ENCODE assay signal across 15 cellular contexts in the genomic region with DNA sequence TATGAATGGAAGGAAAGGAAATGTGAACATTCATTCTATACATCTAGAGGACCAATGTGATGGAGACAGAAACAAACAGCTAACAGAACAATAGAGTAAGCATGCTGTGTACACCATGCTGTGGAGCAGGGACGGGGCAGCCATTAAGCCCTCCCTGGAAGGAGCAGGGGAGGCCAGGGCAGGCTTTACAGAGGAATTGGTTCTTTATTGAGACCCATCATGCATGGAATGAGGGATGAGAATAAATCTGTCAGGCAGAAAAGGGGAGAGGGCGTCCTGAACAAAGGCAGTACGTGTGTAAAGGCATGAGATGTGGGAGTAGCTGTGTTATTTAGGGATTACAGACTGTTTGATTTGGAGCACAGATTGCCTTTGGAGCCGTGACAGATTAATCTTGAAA. TPM values are rescaled to one million over a fixed set of nuclear protein-coding genes. Genes with fewer than 3 reads are reported as not detected.
DNase-seq lines count a peak whose midpoint lies in the region; ATAC-seq and TF ChIP-seq lines count a peak whose summit lies in the region.
"Had no signal": no experiment of that assay in that cellular context is flagged by ENCODE, and none has a peak within 500 bp of the region (broad histone marks: within the 10 kb centered on the region; RNA-seq: fewer than 3 reads in every experiment).

No MANE protein-coding gene starts in this region.

- H3K27me3 ChIP-seq in cardiac muscle cell = no peaks in the 10 kb centered on the region
- no peaks in the 10 kb centered on the region for H3K27me3 ChIP-seq in naive thymus-derived CD4-positive, alpha-beta T cell (ENCODE audit: control insufficient read depth in 2 of 2, insufficient read depth in 2 of 2, low read length in 2 of 2)

- no peak overlapping the region for H3K4me3 ChIP-seq in cardiac muscle cell
- no peak overlapping the region for H3K4me3 ChIP-seq in naive thymus-derived CD4-positive, alpha-beta T cell (ENCODE audit: low read length)

- intact Hi-C loops in Right ventricle myocardium inferior (cut with DNase I) = no loop called here
- intact Hi-C loops in naive thymus-derived CD4-positive, alpha-beta T cell (cut with micrococcal nuclease) = no loop called here

- TF ChIP-seq CTCF in cardiac muscle cell (IDR thresholded peaks at IDR 0.05; ENCODE audit: low read depth, low read length) = no peak

- peaks cover 0 to 34% (median 30%) of the 10 kb centered on the region in 5 donors for H3K36me3 Mint-ChIP-seq in naive thymus-derived CD4-positive, alpha-beta T cell
- peaks cover 51% of the 10 kb centered on the region for H3K36me3 Mint-ChIP-seq in activated CD4-positive, alpha-beta T cell treated with anti-CD3 and anti-CD28 coated beads, Interleukin-2, amount 10 ng/mL, durations not matched to agents 7 days and 5 days (ENCODE audit: low read depth)

- no peaks in the 10 kb centered on the region for H3K9me3 ChIP-seq in cardiac muscle cell (ENCODE audit: low read depth)
- no peaks in the 10 kb centered on the region for H3K9me3 ChIP-seq in naive thymus-derived CD4-positive, alpha-beta T cell (ENCODE audit: control insufficient read depth in 2 of 3, low read length in 3 of 3)
- H3K9me3 ChIP-seq: Caco-2 had no signal

- no peaks in the 10 kb centered on the region for H3K36me3 ChIP-seq in cardiac muscle cell
- peaks cover 3 to 51% (median 6%) of the 10 kb centered on the region in 3 experiments for H3K36me3 ChIP-seq in naive thymus-derived CD4-positive, alpha-beta T cell (ENCODE audit: control insufficient read depth in 2 of 3, insufficient read depth in 3 of 3, low read length in 3 of 3)

- no peak overlapping the region for H3K4me3 Mint-ChIP-seq in naive thymus-derived CD4-positive, alpha-beta T cell
- no peak overlapping the region for H3K4me3 Mint-ChIP-seq in activated CD4-positive, alpha-beta T cell treated with anti-CD3 and anti-CD28 coated beads, Interleukin-2, amount 10 ng/mL, durations not matched to agents 7 days and 5 days
- H3K4me3 Mint-ChIP-seq: CD14-positive monocyte had no signal

- H3K9me3 Mint-ChIP-seq in naive thymus-derived CD4-positive, alpha-beta T cell = no peaks in the 10 kb centered on the region
- no peaks in the 10 kb centered on the region for H3K9me3 Mint-ChIP-seq in activated CD4-positive, alpha-beta T cell treated with anti-CD3 and anti-CD28 coated beads, Interleukin-2, amount 10 ng/mL, durations not matched to agents 7 days and 5 days
- H3K9me3 Mint-ChIP-seq: CD14-positive monocyte had no signal

- H3K27me3 Mint-ChIP-seq in naive thymus-derived CD4-positive, alpha-beta T cell = no peaks in the 10 kb centered on the region
- no peaks in the 10 kb centered on the region for H3K27me3 Mint-ChIP-seq in activated CD4-positive, alpha-beta T cell treated with anti-CD3 and anti-CD28 coated beads, Interleukin-2, amount 10 ng/mL, durations not matched to agents 7 days and 5 days

- no peak for ATAC-seq in Right ventricle myocardium inferior
- ATAC-seq in naive thymus-derived CD4-positive, alpha-beta T cell = no peak

- CTCF ChIA-PET in naive thymus-derived CD4-positive, alpha-beta T cell (lab: Charles Lee) = interaction anchor here (1.2 to 1.9 kb wide), 3 partner anchors 36 to 82 kb away, joined by 4 to 6 read pairs (median 6); a partner anchor contains a TSS
- CTCF ChIA-PET in activated CD4-positive, alpha-beta T cell treated with anti-CD3 and anti-CD28 coated beads, Interleukin-2, amount 10 ng/mL, durations not matched to agents 7 days and 5 days (lab: Charles Lee) = interaction anchor here (1.1 to 5.5 kb wide), 2 partner anchors 26 to 36 kb away, joined by 3 to 27 read pairs; a partner anchor contains a TSS

- H3K27ac ChIP-seq in cardiac muscle cell = peak overlapping the region; percentile 8
- peak overlapping the region; percentile 34 for H3K27ac ChIP-seq in naive thymus-derived CD4-positive, alpha-beta T cell (ENCODE audit: low read depth, low read length)

- no peak overlapping the region for H3K27ac Mint-ChIP-seq in naive thymus-derived CD4-positive, alpha-beta T cell
- H3K27ac Mint-ChIP-seq in activated CD4-positive, alpha-beta T cell treated with anti-CD3 and anti-CD28 coated beads, Interleukin-2, amount 10 ng/mL, durations not matched to agents 7 days and 5 days = no peak overlapping the region
- H3K27ac Mint-ChIP-seq: CD14-positive monocyte had no signal

- no peak for DNase-seq in cardiac muscle cell (ENCODE audit: low read depth in 1 of 2, low spot score in 1 of 2)
- no peak for DNase-seq in Right ventricle myocardium inferior (ENCODE audit: missing footprints)
- peak; percentile 18 for DNase-seq in NCI-H82 treated with DMSO at 0.1 percent for 48 hours (lab: John Stamatoyannopoulos, UW; ENCODE audit: unreplicated experiment)
- DNase-seq in naive thymus-derived CD4-positive, alpha-beta T cell = no peak
- DNase-seq in NCI-H748 treated with DMSO at 0.1 percent for 48 hours (lab: John Stamatoyannopoulos, UW) = no peak
- DNase-seq in DMS53 treated with DMSO at 0.1 percent for 48 hours (lab: John Stamatoyannopoulos, UW; ENCODE audit: unreplicated experiment) = no peak
- DNase-seq in LoVo (ENCODE audit: low spot score) = no peak
- no peak for DNase-seq in activated CD4-positive, alpha-beta T cell treated with anti-CD3 and anti-CD28 coated beads, Interleukin-2, amount 10 ng/mL, durations not matched to agents 7 days and 5 days
- DNase-seq: Caco-2, NCI-H1436 treated with DMSO at 0.1 percent for 48 hours, NCI-H2081, NCI-H226, NCI-H526, Right ventricle myocardium superior had no signal

- POLR2A ChIA-PET in naive thymus-derived CD4-positive, alpha-beta T cell (lab: Charles Lee) = interaction anchor here (1.1 to 9.2 kb wide), 6 partner anchors 10 to 80 kb away, joined by 3 to 96 read pairs (median 6); no protein-coding TSS in a partner anchor
- POLR2A ChIA-PET in activated CD4-positive, alpha-beta T cell treated with anti-CD3 and anti-CD28 coated beads, Interleukin-2, amount 10 ng/mL, durations not matched to agents 7 days and 5 days (lab: Charles Lee) = no interaction called here

- peaks cover 6% of the 10 kb centered on the region for H3K4me1 ChIP-seq in cardiac muscle cell (ENCODE audit: low read depth)
- peaks cover 82 to 85% of the 10 kb centered on the region in 2 donors for H3K4me1 ChIP-seq in naive thymus-derived CD4-positive, alpha-beta T cell (ENCODE audit: control insufficient read depth in 2 of 2, insufficient read depth in 2 of 2, low read length in 2 of 2)
- H3K4me1 ChIP-seq: Caco-2 had no signal

- peaks cover 5 to 57% (median 41%) of the 10 kb centered on the region in 7 donors for H3K4me1 Mint-ChIP-seq in naive thymus-derived CD4-positive, alpha-beta T cell
- H3K4me1 Mint-ChIP-seq in activated CD4-positive, alpha-beta T cell treated with anti-CD3 and anti-CD28 coated beads, Interleukin-2, amount 10 ng/mL, durations not matched to agents 7 days and 5 days = peaks cover 44% of the 10 kb centered on the region
- H3K4me1 Mint-ChIP-seq: CD14-positive monocyte had no signal

RNA-seq across cellular contexts. Expression of a gene that starts 35.2 kb away (rescaled TPM):
- total RNA-seq in cardiac muscle cell = 17.3 and 18.0 TPM in 2 replicates
- 24.5 and 30.4 TPM in 2 replicates for polyA plus RNA-seq in cardiac muscle cell
- total RNA-seq in Right ventricle myocardium inferior = 28.1 TPM
- 100 to 1,000 TPM in 2 of 5 experiments, 10 to 100 TPM in 3; 71.3 to 132 (median 95.8) TPM for total RNA-seq in naive thymus-derived CD4-positive, alpha-beta T cell
- polyA plus RNA-seq in naive thymus-derived CD4-positive, alpha-beta T cell = 100 to 1,000 TPM; 199 to 292 TPM
- total RNA-seq in activated CD4-positive, alpha-beta T cell treated with anti-CD3 and anti-CD28 coated beads, Interleukin-2, amount 10 ng/mL, durations not matched to agents 7 days and 5 days = 10 to 100 TPM; 74.4 to 74.8 TPM
